ENCODE assay signal across 8 cellular contexts in the genomic region with DNA sequence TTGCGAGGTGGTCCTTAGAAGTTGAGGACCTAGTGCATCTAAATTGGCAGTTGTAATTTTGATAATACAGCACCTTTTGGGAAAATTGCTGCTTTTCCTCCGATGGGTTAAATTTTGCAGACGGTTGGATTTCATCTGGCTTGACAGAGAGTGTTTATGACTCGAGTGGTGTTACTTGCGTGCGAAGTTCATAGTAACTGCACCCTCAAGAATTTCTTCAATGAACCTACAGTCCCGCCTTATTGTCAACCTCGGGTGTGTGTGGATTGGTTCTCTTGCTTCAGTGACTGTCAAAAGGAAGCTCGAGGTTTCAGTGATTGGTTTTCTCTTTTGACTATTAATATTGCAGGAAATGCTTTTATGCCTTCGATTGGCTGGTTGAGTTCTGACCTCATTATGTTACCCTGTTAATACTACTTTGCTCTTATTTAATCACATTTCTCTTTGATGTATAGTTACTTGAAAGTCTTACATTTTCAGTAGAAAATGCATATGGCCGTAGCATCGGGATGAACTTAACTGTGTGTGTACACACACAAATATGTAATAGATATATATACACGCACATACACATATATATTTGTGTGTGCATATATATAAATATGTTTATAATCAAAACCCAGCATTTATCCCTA. TPM values are rescaled to one million over a fixed set of nuclear protein-coding genes. Genes with fewer than 3 reads are reported as not detected.
DNase-seq lines count a peak whose midpoint lies in the region; ATAC-seq lines count a peak whose summit lies in the region.

No MANE protein-coding gene starts in this region.

- H3K27me3 Mint-ChIP-seq in activated CD4-positive, alpha-beta T cell treated with anti-CD3 and anti-CD28 coated beads, Interleukin-2, amount 10 ng/mL, durations not matched to agents 24 days and 14 days, result peaks cover 8% of the 10 kb centered on the region
- no peaks in the 10 kb centered on the region for H3K27me3 Mint-ChIP-seq in memory B cell

- H3K4me1 Mint-ChIP-seq in activated CD4-positive, alpha-beta T cell treated with anti-CD3 and anti-CD28 coated beads, Interleukin-2, amount 10 ng/mL, durations not matched to agents 24 days and 14 days, result peaks cover 40% of the 10 kb centered on the region
- peaks cover 32% of the 10 kb centered on the region for H3K4me1 Mint-ChIP-seq in memory B cell

- intact Hi-C loops in activated CD4-positive, alpha-beta T cell treated with anti-CD3 and anti-CD28 coated beads, Interleukin-2, amount 10 ng/mL, durations not matched to agents 24 days and 14 days (cut with micrococcal nuclease), result loop anchor here (1.0 to 10.0 kb wide), 9 partner anchors 13 to 799 kb away; a partner anchor contains a TSS

- peak; percentile 50 for ATAC-seq in GM18907 (IDR thresholded peaks at IDR 0.05; ENCODE audit: unreplicated experiment)
- ATAC-seq in HG03175 (IDR thresholded peaks at IDR 0.05; ENCODE audit: unreplicated experiment), result peak; percentile 52
- ATAC-seq in memory B cell (ENCODE audit: low read depth), result peak; percentile 63

- no peaks in the 10 kb centered on the region for H3K9me3 Mint-ChIP-seq in activated CD4-positive, alpha-beta T cell treated with anti-CD3 and anti-CD28 coated beads, Interleukin-2, amount 10 ng/mL, durations not matched to agents 24 days and 14 days
- no peaks in the 10 kb centered on the region for H3K9me3 Mint-ChIP-seq in memory B cell

- H3K27ac Mint-ChIP-seq in activated CD4-positive, alpha-beta T cell treated with anti-CD3 and anti-CD28 coated beads, Interleukin-2, amount 10 ng/mL, durations not matched to agents 24 days and 14 days, result peak overlapping the region; percentile 98
- H3K27ac Mint-ChIP-seq in memory B cell, result peak overlapping the region; percentile 99

- peak; percentile 74 for DNase-seq in AG20443 (ENCODE audit: low spot score)
- DNase-seq in NCI-H345 treated with DMSO at 0.1 percent for 48 hours (lab: John Stamatoyannopoulos, UW; ENCODE audit: unreplicated experiment), result peak; percentile 74
- DNase-seq in activated CD4-positive, alpha-beta T cell treated with anti-CD3 and anti-CD28 coated beads, Interleukin-2, amount 10 ng/mL, durations not matched to agents 24 days and 14 days, result peak; percentile 91
- peak; percentile 67 for DNase-seq in effector CD4-positive, alpha-beta T cell
- DNase-seq in memory B cell (ENCODE audit: low spot score in 2 of 2), result peak in 1 of 2 donors; percentile 65
- DNase-seq in stimulated activated CD8-positive, alpha-beta memory T cell treated with anti-CD3 and anti-CD28 coated beads, Interleukin-15, amount 100 ng/mL, for 4 hours (ENCODE audit: low read depth in 2 of 2), result peak; percentile 13 to 54

- H3K4me3 Mint-ChIP-seq in activated CD4-positive, alpha-beta T cell treated with anti-CD3 and anti-CD28 coated beads, Interleukin-2, amount 10 ng/mL, durations not matched to agents 24 days and 14 days, result peak overlapping the region; percentile 86
- peak overlapping the region; percentile 98 for H3K4me3 Mint-ChIP-seq in memory B cell

- peaks cover 9% of the 10 kb centered on the region for H3K36me3 Mint-ChIP-seq in activated CD4-positive, alpha-beta T cell treated with anti-CD3 and anti-CD28 coated beads, Interleukin-2, amount 10 ng/mL, durations not matched to agents 24 days and 14 days (ENCODE audit: low read depth)
- H3K36me3 Mint-ChIP-seq in memory B cell, result peaks cover 2% of the 10 kb centered on the region

RNA-seq across cellular contexts. Expression of a gene that starts 1.5 kb away (rescaled TPM):
- total RNA-seq in activated CD4-positive, alpha-beta T cell treated with anti-CD3 and anti-CD28 coated beads, Interleukin-2, amount 10 ng/mL, durations not matched to agents 24 days and 14 days, result 25.4 and 30.6 TPM in 2 replicates
